Comparison of ENCODE assay signal across 8 cellular contexts in the genomic region with DNA sequence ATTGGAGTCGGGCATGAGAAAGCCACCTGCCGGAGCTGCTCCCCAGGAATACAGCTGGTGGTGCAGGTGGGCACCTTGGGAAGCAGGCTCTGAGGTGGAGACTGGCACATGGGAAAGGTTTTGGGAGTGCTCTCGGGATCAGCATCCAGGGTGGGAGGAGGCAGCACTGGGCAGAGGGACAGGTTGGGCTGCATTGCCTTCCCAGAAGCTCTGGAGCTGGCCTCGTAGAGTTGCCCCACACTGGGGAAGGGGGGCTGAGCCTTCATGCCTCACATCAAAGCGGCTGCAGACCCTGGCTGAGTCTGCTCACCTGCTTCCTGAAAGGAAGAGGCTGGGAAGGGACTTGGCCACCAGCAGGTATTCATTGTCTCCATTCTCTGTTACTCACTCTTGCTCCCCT.
"Had no signal": no experiment of that assay in that cellular context is flagged by ENCODE, and none has a peak within 500 bp of the region (broad histone marks: within the 10 kb centered on the region; RNA-seq: fewer than 3 reads in every experiment).

No MANE protein-coding gene starts in this region.

- H3K4me1 ChIP-seq: HAP-1 had no signal

- ATAC-seq: K562 had no signal

- DNase-seq: GOT3, HFFc6, IMR-90, KG1 had no signal

- H3K9me3 ChIP-seq: HAP-1 had no signal

- H3K4me3 ChIP-seq: HAP-1, K562 had no signal

- FAIRE-seq: H54, HTR-8/SVneo, K562 had no signal

- H3K36me3 ChIP-seq: HAP-1 had no signal
